In the genomic region with DNA sequence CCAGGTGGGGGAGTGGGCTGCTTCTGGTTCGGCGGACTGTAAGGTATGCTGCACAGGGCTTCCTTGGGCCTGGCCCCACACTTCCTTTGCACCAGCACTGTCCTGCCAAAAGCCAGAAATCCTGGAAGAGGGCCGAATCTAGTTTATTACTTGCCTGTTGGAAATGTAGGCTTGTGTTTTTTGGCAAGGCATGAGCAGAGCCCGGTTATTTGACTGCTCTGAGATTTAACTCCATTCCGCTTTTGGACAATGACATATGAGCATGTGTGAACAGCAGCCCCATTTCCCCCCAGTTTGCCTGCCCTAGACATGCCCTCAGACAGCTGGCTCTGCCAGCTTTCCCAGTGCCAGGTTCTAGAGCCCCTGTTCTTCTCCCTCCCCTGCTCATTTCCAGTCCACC, we compare ENCODE assay signal across 11 cellular contexts.
DNase-seq lines count a peak whose midpoint lies in the region; ATAC-seq and TF ChIP-seq lines count a peak whose summit lies in the region.
"Had no signal": no experiment of that assay in that cellular context is flagged by ENCODE, and none has a peak within 500 bp of the region (broad histone marks: within the 10 kb centered on the region; RNA-seq: fewer than 3 reads in every experiment).

No MANE protein-coding gene starts in this region.

- no peak overlapping the region for H3K4me3 Mint-ChIP-seq in HFFc6
- H3K4me3 Mint-ChIP-seq in activated naive CD8-positive, alpha-beta T cell treated with anti-CD3 and anti-CD28 coated beads for 36 hours: no peak overlapping the region
- H3K4me3 Mint-ChIP-seq: neural crest cell had no signal

- TF ChIP-seq POLR2A in heart left ventricle (IDR thresholded peaks at IDR 0.05) (no peak), gastrocnemius medialis (IDR thresholded peaks at IDR 0.05) (no peak)

- peaks cover 50% of the 10 kb centered on the region for H3K4me1 Mint-ChIP-seq in HFFc6 (ENCODE audit: low read depth)
- H3K4me1 Mint-ChIP-seq in activated naive CD8-positive, alpha-beta T cell treated with anti-CD3 and anti-CD28 coated beads for 36 hours: peaks cover 56% of the 10 kb centered on the region

- H3K4me3 ChIP-seq in heart left ventricle (no peak overlapping the region), gastrocnemius medialis (no peak overlapping the region)

- peaks cover 0 to 68% (median 32%) of the 10 kb centered on the region in 12 donors for H3K4me1 ChIP-seq in heart left ventricle
- peaks cover 16 to 28% of the 10 kb centered on the region in 2 donors for H3K4me1 ChIP-seq in gastrocnemius medialis

- no peaks in the 10 kb centered on the region for H3K27me3 Mint-ChIP-seq in HFFc6 (ENCODE audit: insufficient read depth)
- no peaks in the 10 kb centered on the region for H3K27me3 Mint-ChIP-seq in activated naive CD8-positive, alpha-beta T cell treated with anti-CD3 and anti-CD28 coated beads for 36 hours

- no peaks in the 10 kb centered on the region for H3K36me3 ChIP-seq in heart left ventricle
- no peaks in the 10 kb centered on the region for H3K36me3 ChIP-seq in gastrocnemius medialis

- H3K36me3 Mint-ChIP-seq in HFFc6 (ENCODE audit: low read depth): peaks cover 12% of the 10 kb centered on the region
- peaks cover 25% of the 10 kb centered on the region for H3K36me3 Mint-ChIP-seq in activated naive CD8-positive, alpha-beta T cell treated with anti-CD3 and anti-CD28 coated beads for 36 hours

- WGBS in heart left ventricle, 4 donors: 25 to 41% (median 32%) methylated on average over 5 of the region's 5 CpGs

- in situ Hi-C loops in gastrocnemius medialis (cut with MboI; ENCODE audit: low sequenced_read_pairs in 4 of 4): no loop called here

- TF ChIP-seq CTCF in HFFc6 (IDR thresholded peaks at IDR 0.05) (no peak), heart left ventricle (IDR thresholded peaks at IDR 0.05) (no peak), gastrocnemius medialis (IDR thresholded peaks at IDR 0.05 in 4 of 5, conservative IDR thresholded peaks at IDR 0.05 in 1 of 5) (no peak)

- H3K27ac ChIP-seq in heart left ventricle (peak overlapping the region; percentile 36 to 80 (median 70)), gastrocnemius medialis (peak overlapping the region; percentile 25 to 59 (median 56))

- DNase-seq in HFFc6: no peak
- no peak for DNase-seq in activated naive CD8-positive, alpha-beta T cell treated with anti-CD3 and anti-CD28 coated beads for 36 hours
- peak in 4 of 5 donors; percentile 63 to 79 (median 72) for DNase-seq in heart left ventricle
- no peak for DNase-seq in gastrocnemius medialis
- DNase-seq in RPMI8226: no peak
- DNase-seq in mucosa of gallbladder (ENCODE audit: low spot score): no peak
- DNase-seq: foreskin melanocyte, NCI-H2171 had no signal

- no peaks in the 10 kb centered on the region for H3K9me3 ChIP-seq in heart left ventricle
- H3K9me3 ChIP-seq in gastrocnemius medialis: no peaks in the 10 kb centered on the region

- no peaks in the 10 kb centered on the region for H3K9me3 Mint-ChIP-seq in HFFc6
- no peaks in the 10 kb centered on the region for H3K9me3 Mint-ChIP-seq in activated naive CD8-positive, alpha-beta T cell treated with anti-CD3 and anti-CD28 coated beads for 36 hours
- H3K9me3 Mint-ChIP-seq: neural crest cell had no signal

- intact Hi-C loops in heart left ventricle (cut with DNase I): loop anchor here in 1 of 10 donors (5.0 kb wide), 2 partner anchors 46 to 119 kb away; a partner anchor contains a TSS
- intact Hi-C loops in gastrocnemius medialis (cut with DNase I; ENCODE audit: low total_unique reads): no loop called here

- ATAC-seq in heart left ventricle (peak; percentile 65 to 83 (median 76)), gastrocnemius medialis (peak; percentile 37 to 40), HG02571 (IDR thresholded peaks at IDR 0.05; ENCODE audit: unreplicated experiment) (no peak), HG03520 (IDR thresholded peaks at IDR 0.05; ENCODE audit: unreplicated experiment) (no peak)

- H3K27ac Mint-ChIP-seq in HFFc6: peak overlapping the region; percentile 42
- H3K27ac Mint-ChIP-seq in activated naive CD8-positive, alpha-beta T cell treated with anti-CD3 and anti-CD28 coated beads for 36 hours: peak overlapping the region; percentile 6

- H3K27me3 ChIP-seq in heart left ventricle: no peaks in the 10 kb centered on the region
- H3K27me3 ChIP-seq in gastrocnemius medialis: no peaks in the 10 kb centered on the region

Comparison
In these comparisons a context has a peak if more than half of its experiments do, and no peak if none do; other contexts are left out.
1. DNase-seq: peak in heart left ventricle (4 of 5); none in HFFc6 (single experiment), activated naive CD8-positive, alpha-beta T cell treated with anti-CD3 and anti-CD28 coated beads for 36 hours (single experiment), gastrocnemius medialis (0 of 2), RPMI8226 (single experiment) and mucosa of gallbladder (single experiment).
2. ATAC-seq: peak in heart left ventricle (4 of 4) and gastrocnemius medialis (2 of 2); none in HG02571 (single experiment) and HG03520 (single experiment).